ENCODE assay signal across 7 cellular contexts in genomic region chr3:170154084-170154483, GRCh38. TPM values are rescaled to one million over a fixed set of nuclear protein-coding genes. Genes with fewer than 3 reads are reported as not detected.
DNase-seq lines count a peak whose midpoint lies in the region; ATAC-seq and TF ChIP-seq lines count a peak whose summit lies in the region.

No MANE protein-coding gene starts in this region.

- BruUV-seq in PC-3 (replicated peaks; lab: Mats Ljungman, UMichigan), result no TSS peak

- DNase-seq in PC-3 (peak; percentile 21), lower leg skin (ENCODE audit: low spot score in 2 of 2) (no peak), retina (no peak)

- no peak for TF ChIP-seq POLR2A in gastroesophageal sphincter (IDR thresholded peaks at IDR 0.05)
- no peak for TF ChIP-seq POLR2A in lower leg skin (IDR thresholded peaks at IDR 0.05)

- no peak for TF ChIP-seq CTCF in PC-3 (conservative IDR thresholded peaks at IDR 0.05; ENCODE audit: low read depth, low read length)
- no peak for TF ChIP-seq CTCF in neutrophil (IDR thresholded peaks at IDR 0.05)
- no peak for TF ChIP-seq CTCF in gastroesophageal sphincter (IDR thresholded peaks at IDR 0.05)
- TF ChIP-seq CTCF in lower leg skin (IDR thresholded peaks at IDR 0.05), result no peak

- CTCF ChIA-PET in PC-3 (lab: Charles Lee), result interaction anchor here (0.7 kb wide), 1 partner anchor 75 kb away, joined by 3 read pairs; no protein-coding TSS in a partner anchor

- ATAC-seq in GM18907 (IDR thresholded peaks at IDR 0.05; ENCODE audit: unreplicated experiment) (peak; percentile 13), HG02623 (IDR thresholded peaks at IDR 0.05; ENCODE audit: unreplicated experiment) (peak; percentile 14), PC-3 (peak; percentile 33), gastroesophageal sphincter (no peak)

- intact Hi-C loops in PC-3 (cut with micrococcal nuclease), result no loop called here
- intact Hi-C loops in lower leg skin (cut with DNase I; ENCODE audit: low total_unique reads), result no loop called here

- no peak overlapping the region for H3K4me2 ChIP-seq in PC-3 (ENCODE audit: low read length)

- 0 out of 2 replicates have a peak, but pooled peaks cover 23% of the 10 kb centered on the region for H4K20me1 ChIP-seq in PC-3 (ENCODE audit: low read length)

- POLR2A ChIA-PET in PC-3 (lab: Charles Lee; ENCODE audit: unreplicated experiment), result interaction anchor here (0.6 kb wide), 2 partner anchors 204 to 277 kb away, joined by 6 to 10 read pairs; partner anchors contain the start of gene SKIL

- H3K9me2 ChIP-seq in PC-3 (replicated peaks; ENCODE audit: low read length), result no peaks in the 10 kb centered on the region

- H3K36me3 ChIP-seq in PC-3 (ENCODE audit: low read depth, low read length) (peaks cover 22% of the 10 kb centered on the region; the same call in 1 of the 2 replicates), neutrophil (peaks cover 4% of the 10 kb centered on the region), gastroesophageal sphincter (peaks cover 0 to 32% of the 10 kb centered on the region in 2 donors)

- 74 to 78% methylated on average over 3 of the region's 3 CpGs for WGBS in gastroesophageal sphincter (ENCODE audit: low coverage in 1 of 2), 2 donors
- 80 to 83% methylated on average over 3 of the region's 3 CpGs for WGBS in lower leg skin, 2 donors

- H3K79me2 ChIP-seq in PC-3 (ENCODE audit: low read length), result peaks cover 64% of the 10 kb centered on the region

- H3K27ac ChIP-seq in PC-3 (ENCODE audit: low read length), result no peak overlapping the region
- peak overlapping the region; percentile 86 for H3K27ac ChIP-seq in neutrophil
- H3K27ac ChIP-seq in gastroesophageal sphincter, result no peak overlapping the region

- H3K4me1 ChIP-seq in PC-3 (ENCODE audit: insufficient read depth, low read length), result 0 out of 2 replicates have a peak, but pooled peaks cover 5% of the 10 kb centered on the region
- peaks cover 20 to 23% of the 10 kb centered on the region in 2 experiments for H3K4me1 ChIP-seq in neutrophil (ENCODE audit: control insufficient read depth in 1 of 2, insufficient read depth in 1 of 2, low read depth in 1 of 2, low read length in 1 of 2)
- H3K4me1 ChIP-seq in gastroesophageal sphincter, result peaks cover 10 to 59% (median 12%) of the 10 kb centered on the region in 3 donors

- H3K9me3 ChIP-seq in PC-3 (ENCODE audit: low read length), result no peaks in the 10 kb centered on the region
- no peaks in the 10 kb centered on the region for H3K9me3 ChIP-seq in neutrophil
- H3K9me3 ChIP-seq in gastroesophageal sphincter, result no peaks in the 10 kb centered on the region

- no peak overlapping the region for H3K4me3 ChIP-seq in PC-3 (ENCODE audit: low read length)
- peak overlapping the region in 1 of 2 experiments; percentile 1 for H3K4me3 ChIP-seq in neutrophil (ENCODE audit: low read depth in 1 of 2, low read length in 1 of 2)
- no peak overlapping the region for H3K4me3 ChIP-seq in gastroesophageal sphincter
- no peak overlapping the region for H3K4me3 ChIP-seq in lower leg skin (ENCODE audit: low read depth, poor library complexity, severe bottlenecking)

- TF ChIP-seq EP300 in gastroesophageal sphincter (IDR thresholded peaks at IDR 0.05), result no peak

- H3F3A ChIP-seq in PC-3 (ENCODE audit: low read length, unreplicated experiment), result no peaks in the 10 kb centered on the region

- no peaks in the 10 kb centered on the region for H3K27me3 ChIP-seq in PC-3 (ENCODE audit: low read length)
- no peaks in the 10 kb centered on the region for H3K27me3 ChIP-seq in neutrophil
- no peaks in the 10 kb centered on the region for H3K27me3 ChIP-seq in gastroesophageal sphincter

- no peak overlapping the region for H3K9ac ChIP-seq in PC-3 (ENCODE audit: low read length)

- H2AFZ ChIP-seq in PC-3 (ENCODE audit: low read length), result no peak overlapping the region

RNA-seq across cellular contexts. Expression of gene PHC3, which starts 27.4 kb away (rescaled TPM):
- total RNA-seq in PC-3 (2014; rRNA removed), result 7.5 and 16.2 TPM in 2 replicates
- 100 to 1,000 TPM in 1 of 4 donors, 10 to 100 TPM in 3; 45.2 to 113 (median 83.9) TPM for total RNA-seq in gastroesophageal sphincter
- total RNA-seq in lower leg skin, result 10 to 100 TPM; 31.9 to 47.6 (median 45.5) TPM
